9 cellular contexts compared by ENCODE assay signal in genomic region chr14:64937821-64938193, GRCh38. TPM values are rescaled to one million over a fixed set of nuclear protein-coding genes. Genes with fewer than 3 reads are reported as not detected.
DNase-seq lines count a peak whose midpoint lies in the region; ATAC-seq and TF ChIP-seq lines count a peak whose summit lies in the region.
"Had no signal": no experiment of that assay in that cellular context is flagged by ENCODE, and none has a peak within 500 bp of the region (broad histone marks: within the 10 kb centered on the region; RNA-seq: fewer than 3 reads in every experiment).

No MANE protein-coding gene starts in this region.

- in situ Hi-C loops in GM23248 (cut with MboI): no loop called here
- in situ Hi-C loops in GM13976 (cut with MboI; ENCODE audit: low sequenced_read_pairs, unreplicated experiment): no loop called here

- no peaks in the 10 kb centered on the region for H4K20me1 ChIP-seq in GM23248 (ENCODE audit: insufficient read depth)

- peaks cover 36% of the 10 kb centered on the region for H3K36me3 Mint-ChIP-seq in activated naive CD8-positive, alpha-beta T cell treated with anti-CD3 and anti-CD28 coated beads, Interleukin-2, amount 10 ng/mL, durations not matched to agents 7 days and 5 days

- no peak for ATAC-seq in activated naive CD8-positive, alpha-beta T cell treated with anti-CD3 and anti-CD28 coated beads, Interleukin-2, amount 10 ng/mL, durations not matched to agents 7 days and 5 days (ENCODE audit: low read depth)
- no peak for ATAC-seq in HG03521 (IDR thresholded peaks at IDR 0.05; ENCODE audit: unreplicated experiment)

- 0 out of 2 replicates have a peak, but pooled peaks cover 3% of the 10 kb centered on the region for H3F3A ChIP-seq in GM23248 (ENCODE audit: insufficient read depth)

- no peaks in the 10 kb centered on the region for H3K9me3 ChIP-seq in GM23248 (ENCODE audit: low read depth)

- no peak overlapping the region for H3K4me2 ChIP-seq in GM23248 (ENCODE audit: unreplicated experiment)

- H3K9me3 Mint-ChIP-seq in activated naive CD8-positive, alpha-beta T cell treated with anti-CD3 and anti-CD28 coated beads, Interleukin-2, amount 10 ng/mL, durations not matched to agents 7 days and 5 days: no peaks in the 10 kb centered on the region

- H3K36me3 ChIP-seq in GM23248 (ENCODE audit: low read depth): peaks cover 3% of the 10 kb centered on the region

- no peaks in the 10 kb centered on the region for H3K27me3 Mint-ChIP-seq in activated naive CD8-positive, alpha-beta T cell treated with anti-CD3 and anti-CD28 coated beads, Interleukin-2, amount 10 ng/mL, durations not matched to agents 7 days and 5 days

- peaks cover 27% of the 10 kb centered on the region for H3K4me1 Mint-ChIP-seq in activated naive CD8-positive, alpha-beta T cell treated with anti-CD3 and anti-CD28 coated beads, Interleukin-2, amount 10 ng/mL, durations not matched to agents 7 days and 5 days

- no peak overlapping the region for H3K27ac ChIP-seq in 22Rv1
- H3K27ac ChIP-seq in GM23248: no peak overlapping the region

- H3K4me3 ChIP-seq in GM23248: no peak overlapping the region
- H3K4me3 ChIP-seq: SK-N-MC had no signal

- WGBS in GM23248 (ENCODE audit: low coverage in 1 of 2, low lambda C conversion rate in 2 of 2, missing lambda C conversion rate in 2 of 2), 2 experiments: 31 to 68% methylated on average over 1 of the region's 1 CpG

- H3K27me3 ChIP-seq in GM23248 (replicated peaks; ENCODE audit: insufficient read depth): no peaks in the 10 kb centered on the region

- peak; percentile 38 for TF ChIP-seq CTCF in 22Rv1 (IDR thresholded peaks at IDR 0.05)
- no peak for TF ChIP-seq CTCF in GM13976 (IDR thresholded peaks at IDR 0.05; ENCODE audit: borderline replicate concordance, control extremely low read depth, extremely low read depth, insufficient read depth, missing control alignments)

- no peak overlapping the region for H3K9ac ChIP-seq in GM23248

- H3K79me2 ChIP-seq in GM23248 (ENCODE audit: insufficient read depth): 0 out of 2 replicates have a peak, but pooled peaks cover 5% of the 10 kb centered on the region

- no peak overlapping the region for H3K4me3 Mint-ChIP-seq in activated naive CD8-positive, alpha-beta T cell treated with anti-CD3 and anti-CD28 coated beads, Interleukin-2, amount 10 ng/mL, durations not matched to agents 7 days and 5 days

- POLR2A ChIA-PET in activated naive CD8-positive, alpha-beta T cell treated with anti-CD3 and anti-CD28 coated beads, Interleukin-2, amount 10 ng/mL, durations not matched to agents 7 days and 5 days (lab: Charles Lee): no interaction called here

- H3K9me2 ChIP-seq in GM23248 (ENCODE audit: insufficient read depth): no peaks in the 10 kb centered on the region

- peak; percentile 46 for DNase-seq in GM23248
- no peak for DNase-seq in activated naive CD8-positive, alpha-beta T cell treated with anti-CD3 and anti-CD28 coated beads, Interleukin-2, amount 10 ng/mL, durations not matched to agents 7 days and 5 days
- DNase-seq in kidney glomerular epithelial cell (lab: John Stamatoyannopoulos, UW): peak; percentile 14
- no peak for DNase-seq in GM13976 (ENCODE audit: low spot score)
- DNase-seq in AG08396 (ENCODE audit: low spot score): no peak
- DNase-seq in activated CD4-positive, alpha-beta T cell treated with anti-CD3 and anti-CD28 coated beads, Interleukin-2, amount 50 U/mL, for 4 hours: no peak

- H3K27ac Mint-ChIP-seq in activated naive CD8-positive, alpha-beta T cell treated with anti-CD3 and anti-CD28 coated beads, Interleukin-2, amount 10 ng/mL, durations not matched to agents 7 days and 5 days: peak overlapping the region; percentile 17

- no peak overlapping the region for H2AFZ ChIP-seq in GM23248

- H3K4me1 ChIP-seq in GM23248 (ENCODE audit: insufficient read depth): no peaks in the 10 kb centered on the region

RNA-seq across cellular contexts. Expression of gene GPX2, which starts 4.7 kb away (rescaled TPM):
- total RNA-seq in GM23248 (2014; rRNA removed; shearing (Covaris generic)): not detected in 2 replicates
- polyA plus RNA-seq in GM23248 (2016; fragmentation: Nextera tagmentation; extraction: Ambion mirVana): not detected in 2 replicates
- total RNA-seq in activated naive CD8-positive, alpha-beta T cell treated with anti-CD3 and anti-CD28 coated beads, Interleukin-2, amount 10 ng/mL, durations not matched to agents 7 days and 5 days: not detected

RNA-seq across cellular contexts. Expression of gene CHURC1, which starts 23.6 kb away (rescaled TPM):
- 69.1 and 74.5 TPM in 2 replicates for total RNA-seq in GM23248 (2014; rRNA removed; shearing (Covaris generic))
- polyA plus RNA-seq in GM23248 (2016; fragmentation: Nextera tagmentation; extraction: Ambion mirVana): 152 and 162 TPM in 2 replicates
- total RNA-seq in activated naive CD8-positive, alpha-beta T cell treated with anti-CD3 and anti-CD28 coated beads, Interleukin-2, amount 10 ng/mL, durations not matched to agents 7 days and 5 days: 10 to 100 TPM; 67.6 to 89.7 TPM

RNA-seq across cellular contexts. Expression of gene RAB15, which starts 34.3 kb away (rescaled TPM):
- total RNA-seq in GM23248 (2014; rRNA removed; shearing (Covaris generic)): 3.5 and 4.3 TPM in 2 replicates
- polyA plus RNA-seq in GM23248 (2016; fragmentation: Nextera tagmentation; extraction: Ambion mirVana): 2.0 and 2.8 TPM in 2 replicates
- 1 to 10 TPM; 2.7 to 3.5 TPM for total RNA-seq in activated naive CD8-positive, alpha-beta T cell treated with anti-CD3 and anti-CD28 coated beads, Interleukin-2, amount 10 ng/mL, durations not matched to agents 7 days and 5 days

RNA-seq across cellular contexts. Expression of gene FNTB, which starts 48.9 kb away (rescaled TPM):
- total RNA-seq in GM23248 (2014; rRNA removed; shearing (Covaris generic)): 12.1 and 15.5 TPM in 2 replicates
- polyA plus RNA-seq in GM23248 (2016; fragmentation: Nextera tagmentation; extraction: Ambion mirVana): 19.5 and 23.7 TPM in 2 replicates
- total RNA-seq in activated naive CD8-positive, alpha-beta T cell treated with anti-CD3 and anti-CD28 coated beads, Interleukin-2, amount 10 ng/mL, durations not matched to agents 7 days and 5 days: 10 to 100 TPM; 15.8 to 17.8 TPM

RNA-seq across cellular contexts. Expression of gene SPTB, which starts 58.1 kb away (rescaled TPM):
- 0.11 and 0.51 TPM in 2 replicates for total RNA-seq in GM23248 (2014; rRNA removed; shearing (Covaris generic))
- polyA plus RNA-seq in GM23248 (2016; fragmentation: Nextera tagmentation; extraction: Ambion mirVana): 0.06 TPM in 1 of 2 replicates, not detected in the other
- not detected for total RNA-seq in activated naive CD8-positive, alpha-beta T cell treated with anti-CD3 and anti-CD28 coated beads, Interleukin-2, amount 10 ng/mL, durations not matched to agents 7 days and 5 days

Comparison
In these comparisons a context has a peak if more than half of its experiments do, and no peak if none do; other contexts are left out.
1. DNase-seq: peak in GM23248 (single experiment) and kidney glomerular epithelial cell (single experiment); none in activated naive CD8-positive, alpha-beta T cell treated with anti-CD3 and anti-CD28 coated beads, Interleukin-2, amount 10 ng/mL, durations not matched to agents 7 days and 5 days (single experiment), GM13976 (single experiment), AG08396 (single experiment) and activated CD4-positive, alpha-beta T cell treated with anti-CD3 and anti-CD28 coated beads, Interleukin-2, amount 50 U/mL, for 4 hours (0 of 2).